In the genomic region with DNA sequence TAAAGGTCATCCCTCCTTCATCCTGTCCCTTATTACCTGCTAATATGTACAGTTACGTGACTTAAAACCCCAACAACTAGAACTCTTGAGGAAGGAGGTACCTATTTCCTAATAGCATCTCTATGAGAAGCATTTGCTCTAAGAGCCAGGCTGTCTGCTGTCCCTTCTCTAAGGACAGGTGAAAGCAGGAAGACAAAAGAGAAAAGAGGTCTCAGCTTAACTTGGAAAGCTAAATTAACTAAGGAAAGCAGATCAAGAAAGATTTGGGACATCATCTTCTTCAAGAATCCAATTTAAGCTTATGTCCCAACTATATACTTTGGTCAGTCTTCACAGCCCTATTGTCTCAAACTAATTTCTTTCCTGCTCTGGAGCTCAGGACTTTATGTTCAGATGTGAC, we compare ENCODE assay signal across 9 cellular contexts. TPM values are rescaled to one million over a fixed set of nuclear protein-coding genes. Genes with fewer than 3 reads are reported as not detected.
DNase-seq lines count a peak whose midpoint lies in the region; ATAC-seq and TF ChIP-seq lines count a peak whose summit lies in the region.
"Had no signal": no experiment of that assay in that cellular context is flagged by ENCODE, and none has a peak within 500 bp of the region (broad histone marks: within the 10 kb centered on the region; RNA-seq: fewer than 3 reads in every experiment).

No MANE protein-coding gene starts in this region.

- H2AFZ ChIP-seq in OCI-LY1 (ENCODE audit: low read length) (no peak overlapping the region), parathyroid adenoma (no peak overlapping the region)

- intact Hi-C loops in CD8-positive, alpha-beta T cell (cut with DNase I, micrococcal nuclease) = loop anchor here (2.0 to 5.0 kb wide), 2 partner anchors 14 to 183 kb away; no protein-coding TSS in a partner anchor

- H3K4me3 Mint-ChIP-seq in CD8-positive, alpha-beta T cell = peak overlapping the region; percentile 95

- no peak for TF ChIP-seq CTCF in CD8-positive, alpha-beta T cell (IDR thresholded peaks at IDR 0.05)
- TF ChIP-seq CTCF in OCI-LY1 (IDR thresholded peaks at IDR 0.05; ENCODE audit: low read length) = no peak
- no peak for TF ChIP-seq CTCF in parathyroid adenoma (IDR thresholded peaks at IDR 0.05)
- no peak for TF ChIP-seq CTCF in WERI-Rb-1 (IDR thresholded peaks at IDR 0.05; ENCODE audit: low read depth, low read length)

- H3K27me3 Mint-ChIP-seq in CD8-positive, alpha-beta T cell (ENCODE audit: low read depth) = no peaks in the 10 kb centered on the region

- peak overlapping the region; percentile 91 for H3K9ac ChIP-seq in OCI-LY1 (ENCODE audit: low read length)
- H3K9ac ChIP-seq in endocrine pancreas (ENCODE audit: control insufficient read depth, insufficient read depth, low read length) = peak overlapping the region; percentile 2
- H3K9ac ChIP-seq in parathyroid adenoma = no peak overlapping the region

- peaks cover 60% of the 10 kb centered on the region for H3K4me1 ChIP-seq in CD8-positive, alpha-beta T cell (ENCODE audit: insufficient read depth, low read length)
- H3K4me1 ChIP-seq in OCI-LY1 (ENCODE audit: insufficient read depth, low read length, severe bottlenecking) (peaks cover 47% of the 10 kb centered on the region), endocrine pancreas (ENCODE audit: control insufficient read depth, insufficient read depth, low read length) (peaks cover 25% of the 10 kb centered on the region), parathyroid adenoma (peaks cover 8% of the 10 kb centered on the region)

- no peaks in the 10 kb centered on the region for H3K9me3 Mint-ChIP-seq in CD8-positive, alpha-beta T cell

- no peaks in the 10 kb centered on the region for H3K9me3 ChIP-seq in CD8-positive, alpha-beta T cell (ENCODE audit: low read length)
- no peaks in the 10 kb centered on the region for H3K9me3 ChIP-seq in OCI-LY1 (ENCODE audit: low read length)
- H3K9me3 ChIP-seq in endocrine pancreas (ENCODE audit: control insufficient read depth, low read length) = no peaks in the 10 kb centered on the region
- no peaks in the 10 kb centered on the region for H3K9me3 ChIP-seq in parathyroid adenoma (ENCODE audit: control insufficient read depth, low read length)
- no peaks in the 10 kb centered on the region for H3K9me3 ChIP-seq in WERI-Rb-1 (ENCODE audit: severe bottlenecking)

- CTCF ChIA-PET in CD8-positive, alpha-beta T cell (lab: Charles Lee) = interaction anchor here (1.2 to 2.6 kb wide), 3 partner anchors 57 to 82 kb away, joined by 3 to 10 read pairs (median 3); partner anchors contain the start of genes EXOC8 and SPRTN

- H3F3A ChIP-seq in OCI-LY1 (ENCODE audit: insufficient read depth, low read length) = no peaks in the 10 kb centered on the region

- H3K4me2 ChIP-seq in OCI-LY1 (ENCODE audit: low read length) (peak overlapping the region; percentile 99), parathyroid adenoma (ENCODE audit: low read length) (peak overlapping the region; percentile 86)

- DNase-seq in CD8-positive, alpha-beta T cell = no peak
- no peak for DNase-seq in mesenteric fat pad (ENCODE audit: low spot score)
- DNase-seq in effector CD8-positive, alpha-beta T cell (lab: John Stamatoyannopoulos, UW) = no peak
- no peak for DNase-seq in WERI-Rb-1
- no peak for DNase-seq in NCI-H187 treated with DMSO at 0.1 percent for 48 hours (lab: John Stamatoyannopoulos, UW)

- H3K79me2 ChIP-seq in OCI-LY1 (ENCODE audit: insufficient read depth, low read length) (peaks cover 62% of the 10 kb centered on the region), parathyroid adenoma (peaks cover 30% of the 10 kb centered on the region)

- no peaks in the 10 kb centered on the region for H3K27me3 ChIP-seq in CD8-positive, alpha-beta T cell (ENCODE audit: insufficient read depth, low read length)
- H3K27me3 ChIP-seq in OCI-LY1 (ENCODE audit: insufficient read depth, low read length) (no peaks in the 10 kb centered on the region), endocrine pancreas (ENCODE audit: control insufficient read depth, insufficient read depth, low read length) (no peaks in the 10 kb centered on the region), parathyroid adenoma (ENCODE audit: control insufficient read depth, insufficient read depth, low read length) (no peaks in the 10 kb centered on the region), WERI-Rb-1 (ENCODE audit: insufficient read depth, low read depth, severe bottlenecking) (peaks cover 8% of the 10 kb centered on the region)

- H4K20me1 ChIP-seq in OCI-LY1 (ENCODE audit: insufficient read depth, low read length) = no peaks in the 10 kb centered on the region

- ATAC-seq in CD8-positive, alpha-beta T cell = no peak
- ATAC-seq: activated CD4-positive, CD25-positive, alpha-beta regulatory T cell treated with anti-CD3 and anti-CD28 coated beads, Interleukin-2, amount 50 U/mL, for 24 hours had no signal

- peak overlapping the region; percentile 12 for H3K4me3 ChIP-seq in CD8-positive, alpha-beta T cell (ENCODE audit: low read depth, low read length)
- H3K4me3 ChIP-seq in OCI-LY1 (ENCODE audit: low read depth, low read length, poor library complexity, severe bottlenecking) (peak overlapping the region; percentile 75), endocrine pancreas (ENCODE audit: control insufficient read depth, insufficient read depth, low read length) (peak overlapping the region; percentile 95), parathyroid adenoma (ENCODE audit: low read depth, low read length) (peak overlapping the region; percentile 69), WERI-Rb-1 (ENCODE audit: low read depth, low read length) (no peak overlapping the region)

- H3K27ac ChIP-seq in CD8-positive, alpha-beta T cell (ENCODE audit: low read depth, low read length) = no peak overlapping the region
- H3K27ac ChIP-seq in OCI-LY1 (ENCODE audit: low read depth, low read length, poor library complexity, severe bottlenecking) (no peak overlapping the region), parathyroid adenoma (no peak overlapping the region), WERI-Rb-1 (no peak overlapping the region)

- peaks cover 67% of the 10 kb centered on the region for H3K4me1 Mint-ChIP-seq in CD8-positive, alpha-beta T cell (ENCODE audit: low read depth)

- no peaks in the 10 kb centered on the region for H3K9me2 ChIP-seq in OCI-LY1 (ENCODE audit: low read depth, low read length)

- POLR2A ChIA-PET in CD8-positive, alpha-beta T cell (lab: Charles Lee) = interaction anchor here (3.3 kb wide), 1 partner anchor 8 kb away, joined by 15 read pairs; no protein-coding TSS in a partner anchor

- H3K36me3 ChIP-seq in CD8-positive, alpha-beta T cell (ENCODE audit: insufficient read depth, low read length) = no peaks in the 10 kb centered on the region
- H3K36me3 ChIP-seq in OCI-LY1 (ENCODE audit: insufficient read depth, low read length) = no peaks in the 10 kb centered on the region; the same call in 1 of the 2 replicates
- H3K36me3 ChIP-seq in endocrine pancreas (ENCODE audit: control insufficient read depth, insufficient read depth, low read length) = no peaks in the 10 kb centered on the region
- no peaks in the 10 kb centered on the region for H3K36me3 ChIP-seq in parathyroid adenoma (ENCODE audit: control insufficient read depth, insufficient read depth, low read length)
- no peaks in the 10 kb centered on the region for H3K36me3 ChIP-seq in WERI-Rb-1

- H3K27ac Mint-ChIP-seq in CD8-positive, alpha-beta T cell = no peak overlapping the region

- H3K36me3 Mint-ChIP-seq in CD8-positive, alpha-beta T cell = peaks cover 13% of the 10 kb centered on the region

RNA-seq across cellular contexts. Expression of gene EGLN1, which starts 2.9 kb away (rescaled TPM):
- 10 to 100 TPM in 1 of 2 experiments, 1 to 10 TPM in 1; 8.5 to 12.2 TPM for total RNA-seq in CD8-positive, alpha-beta T cell
- 32.3 TPM for total RNA-seq in mesenteric fat pad
